28 cellular contexts compared by ENCODE assay signal in the genomic region with DNA sequence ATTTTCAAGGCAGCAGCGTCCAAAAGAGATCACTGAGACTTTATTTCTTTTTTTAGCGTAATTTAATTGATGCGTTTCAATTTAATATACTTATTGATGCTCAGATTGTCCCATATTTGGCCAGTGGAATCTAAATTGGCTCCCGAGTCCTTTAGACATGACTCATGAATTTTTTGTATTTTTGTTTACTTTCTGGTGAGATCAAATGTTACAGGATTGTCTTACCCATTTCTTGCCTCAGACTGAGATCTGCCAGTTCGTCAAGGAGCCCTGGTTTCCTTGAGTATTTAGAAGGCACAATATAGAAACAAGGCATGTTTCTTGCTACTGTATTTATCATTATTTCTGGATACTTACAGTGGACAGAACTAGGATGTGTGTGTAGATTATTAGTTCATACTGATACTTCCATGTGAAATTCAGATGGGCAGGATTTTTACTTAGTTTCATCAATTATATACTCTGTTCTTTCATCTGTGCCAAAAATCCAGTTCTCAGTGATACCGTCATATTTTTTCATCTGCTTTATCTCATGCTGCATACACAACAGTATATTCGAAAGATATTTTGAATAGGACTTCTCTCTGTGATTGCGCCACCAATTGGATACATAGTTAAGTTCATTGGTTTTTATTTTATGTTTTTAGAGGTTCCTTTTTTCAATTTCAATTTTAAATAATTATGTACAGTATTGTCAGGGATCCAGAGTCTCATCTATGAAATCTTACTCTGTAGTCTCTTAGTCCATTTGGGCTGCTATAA.
DNase-seq lines count a peak whose midpoint lies in the region; ATAC-seq, FAIRE-seq and TF ChIP-seq lines count a peak whose summit lies in the region.
"Had no signal": no experiment of that assay in that cellular context is flagged by ENCODE, and none has a peak within 500 bp of the region (broad histone marks: within the 10 kb centered on the region; RNA-seq: fewer than 3 reads in every experiment).

No MANE protein-coding gene starts in this region.

- H3K36me3 ChIP-seq in rectal smooth muscle tissue (ENCODE audit: control insufficient read depth, insufficient read depth, low read length): no peaks in the 10 kb centered on the region
- H3K36me3 ChIP-seq: pancreas, right lobe of liver, uterus had no signal

- H3K9ac ChIP-seq in rectal smooth muscle tissue (ENCODE audit: low read length): no peak overlapping the region

- H3K4me3 ChIP-seq in choroid plexus epithelial cell (ENCODE audit: low read depth, low read length) (no peak overlapping the region), rectal smooth muscle tissue (ENCODE audit: low read length) (no peak overlapping the region)
- H3K4me3 ChIP-seq: pancreas, right lobe of liver, uterus had no signal

- DNase-seq in AG08396 (ENCODE audit: low spot score) (peak; percentile 20), choroid plexus epithelial cell (ENCODE audit: low read depth) (peak; percentile 26), H54 (ENCODE audit: insufficient read length, low spot score) (no peak)
- DNase-seq: ACHN; activated B cell treated with CpG ODN at 0.5 μM for 24 hours; activated CD4-positive, alpha-beta T cell treated with anti-CD3 and anti-CD28 coated beads, Interleukin-2, amount 50 U/mL, for 48 hours; activated CD8-positive, alpha-beta memory T cell treated with anti-CD3 and anti-CD28 coated beads, Interleukin-2, amount 50 U/mL, for 48 hours; activated effector memory CD4-positive, alpha-beta T cell treated with Interleukin-2 at 50 U/mL for 16 hours; activated naive CD8-positive, alpha-beta T cell treated with anti-CD3 and anti-CD28 coated beads, Interleukin-2, amount 10 ng/mL, durations not matched to agents 7 days and 5 days; DMS 273 treated with DMSO at 0.1 percent for 48 hours; GDM1; head of caudate nucleus; NCI-H146; NCI-H2171; NCI-H524 treated with DMSO at 0.1 percent for 48 hours; pancreas; right lobe of liver; substantia nigra; T1000; uterus had no signal

- TF ChIP-seq CTCF in LNCAP (IDR thresholded peaks at IDR 0.05) (0 out of 2 replicates have a peak, but pooled peaks have one; percentile 9), choroid plexus epithelial cell (conservative IDR thresholded peaks at IDR 0.05; ENCODE audit: low read depth, low read length) (no peak)

- H3K27ac ChIP-seq in rectal smooth muscle tissue (ENCODE audit: low read depth, low read length): peak overlapping the region; percentile 11
- H3K27ac ChIP-seq: pancreas, right lobe of liver had no signal

- FAIRE-seq in H54 (lab: Jason Lieb, UNC): no peak
- FAIRE-seq: colon, pancreas had no signal

- no peak for TF ChIP-seq POLR2A in H54 (IDR thresholded peaks at IDR 0.05; ENCODE audit: low read depth, low read length)

- H3K27me3 ChIP-seq in rectal smooth muscle tissue (ENCODE audit: control insufficient read depth, insufficient read depth, low read length): no peaks in the 10 kb centered on the region
- H3K27me3 ChIP-seq: pancreas, right lobe of liver, uterus had no signal

- peaks cover 10% of the 10 kb centered on the region for H3K4me1 ChIP-seq in rectal smooth muscle tissue (ENCODE audit: control insufficient read depth, insufficient read depth, low read length)
- H3K4me1 ChIP-seq: pancreas, uterus had no signal

- ATAC-seq in HG03521 (IDR thresholded peaks at IDR 0.05; ENCODE audit: unreplicated experiment): no peak
- ATAC-seq in GM18519 (IDR thresholded peaks at IDR 0.05; ENCODE audit: low FRiP score, unreplicated experiment): no peak
- no peak for ATAC-seq in HG03159 (IDR thresholded peaks at IDR 0.05; ENCODE audit: unreplicated experiment)
- ATAC-seq: natural killer cell treated with Interleukin-12 subunit alpha and Interleukin-12 subunit beta and Interleukin-15 and Interleukin-18, amount 100 ng/mL, for 72 hours; pancreas; right lobe of liver; Right ventricle myocardium inferior had no signal
